17 cellular contexts compared by ENCODE assay signal in the genomic region with DNA sequence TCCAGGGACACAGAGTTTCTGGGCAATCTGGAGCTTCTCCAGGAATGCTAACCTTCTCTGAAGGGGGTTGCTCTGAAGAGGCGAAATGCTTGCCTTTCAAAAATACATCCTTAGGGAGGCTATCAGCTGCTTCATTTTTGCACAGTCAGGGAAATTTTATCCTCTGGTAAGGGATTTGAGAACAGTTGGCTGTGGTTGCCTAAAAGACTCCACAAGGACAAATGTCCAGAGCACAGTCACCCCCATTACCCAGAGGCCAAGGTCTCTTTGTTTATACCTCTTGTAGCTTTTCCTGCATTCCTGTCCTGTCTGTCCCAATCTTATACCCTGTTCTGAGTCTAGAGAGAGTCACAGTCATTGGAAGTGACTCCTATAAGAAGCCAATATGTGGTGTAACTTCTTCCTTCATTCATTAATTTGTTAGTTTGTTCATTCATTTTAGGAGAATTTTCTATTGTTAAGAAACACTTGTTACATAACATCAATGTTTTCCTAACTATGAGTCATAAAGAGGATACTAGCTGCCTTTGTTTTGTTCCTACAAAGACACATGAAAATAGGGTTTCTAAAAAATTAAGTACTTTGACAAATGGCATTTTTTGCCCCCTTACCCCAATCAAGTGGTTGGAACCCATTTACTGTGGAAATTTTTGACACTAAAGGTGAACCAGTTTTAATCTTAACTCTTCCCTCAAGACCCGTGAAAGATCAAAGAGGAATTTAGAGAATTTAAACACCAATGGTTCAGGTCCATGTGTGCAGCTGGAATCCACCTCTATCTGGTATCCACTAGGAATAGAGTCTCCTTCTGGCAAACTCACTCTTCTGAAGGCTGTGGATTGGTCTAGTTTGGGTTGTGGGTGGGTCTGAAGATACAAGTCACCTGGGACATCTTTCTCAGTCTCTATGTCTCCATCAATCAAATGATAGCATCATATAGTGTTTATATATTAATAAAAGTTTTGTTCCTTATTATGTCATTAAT. TPM values are rescaled to one million over a fixed set of nuclear protein-coding genes. Genes with fewer than 3 reads are reported as not detected.
A peak's percentile ranks its signal among the peaks of the same experiment; 100 is the strongest.
DNase-seq lines count a peak whose midpoint lies in the region; ATAC-seq and TF ChIP-seq lines count a peak whose summit lies in the region.
"Had no signal": no experiment of that assay in that cellular context is flagged by ENCODE, and none has a peak within 500 bp of the region (broad histone marks: within the 10 kb centered on the region; RNA-seq: fewer than 3 reads in every experiment).

No MANE protein-coding gene starts in this region.

- no peaks in the 10 kb centered on the region for H3K79me2 ChIP-seq in OCI-LY7 (ENCODE audit: insufficient read depth, low read depth, low read length)

- TF ChIP-seq CTCF in astrocyte of the spinal cord (IDR thresholded peaks at IDR 0.05; ENCODE audit: low read depth, low read length) = no peak
- no peak for TF ChIP-seq CTCF in OCI-LY7 (conservative IDR thresholded peaks at IDR 0.05; ENCODE audit: low read length)

- H3K36me3 ChIP-seq in OCI-LY7 (ENCODE audit: insufficient read depth, low read length) = no peaks in the 10 kb centered on the region
- H3K36me3 ChIP-seq: pancreas had no signal

- in situ Hi-C loops in astrocyte of the spinal cord (cut with HindIII; ENCODE audit: low sequenced_read_pairs) = no loop called here

- peak; percentile 17 for ATAC-seq in left ventricle myocardium superior
- no peak for ATAC-seq in HG02938 (IDR thresholded peaks at IDR 0.05; ENCODE audit: unreplicated experiment)
- no peak for ATAC-seq in GM21528 (IDR thresholded peaks at IDR 0.05; ENCODE audit: low FRiP score, unreplicated experiment)
- ATAC-seq in GM21737 (IDR thresholded peaks at IDR 0.05; ENCODE audit: unreplicated experiment) = no peak
- ATAC-seq: esophagus mucosa, pancreas had no signal

- CTCF ChIA-PET in OCI-LY7 (lab: Charles Lee; ENCODE audit: unreplicated experiment) = no interaction called here

- H3K27ac ChIP-seq in OCI-LY7 (ENCODE audit: low read depth, low read length, poor library complexity, severe bottlenecking) = no peak overlapping the region
- H3K27ac ChIP-seq: pancreas, VCaP had no signal

- no peaks in the 10 kb centered on the region for H3K4me1 ChIP-seq in OCI-LY7 (ENCODE audit: insufficient read depth, low read length, poor library complexity, severe bottlenecking)
- H3K4me1 ChIP-seq: pancreas had no signal

- no peak for DNase-seq in left ventricle myocardium superior
- no peak for DNase-seq in cardiac septum (ENCODE audit: low spot score)
- peak; percentile 59 for DNase-seq in astrocyte of the spinal cord (ENCODE audit: low read depth, low spot score)
- DNase-seq in left kidney (ENCODE audit: low read depth, low spot score) = peak; percentile 10
- no peak for DNase-seq in OCI-LY7 (ENCODE audit: low spot score)
- DNase-seq: activated naive CD4-positive, alpha-beta T cell treated with anti-CD3 and anti-CD28 coated beads, Interleukin-2, amount 50 U/mL, for 16 hours; NCI-H1694; NCI-H82; pancreas; stimulated activated CD8-positive, alpha-beta memory T cell treated with anti-CD3 and anti-CD28 coated beads, Interleukin-4, amount 100 ng/mL, for 48 hours had no signal

- H3K4me2 ChIP-seq in OCI-LY7 (ENCODE audit: low read length) = no peak overlapping the region

- H3K9me2 ChIP-seq in OCI-LY7 (ENCODE audit: insufficient read depth, low read length) = no peaks in the 10 kb centered on the region

- intact Hi-C loops in left ventricle myocardium superior (cut with micrococcal nuclease) = no loop called here
- intact Hi-C loops in cardiac septum (cut with DNase I) = no loop called here
- intact Hi-C loops in OCI-LY7 (cut with micrococcal nuclease; ENCODE audit: unreplicated experiment) = no loop called here

- POLR2A ChIA-PET in OCI-LY7 (lab: Charles Lee) = no interaction called here

- no peaks in the 10 kb centered on the region for H3K9me3 ChIP-seq in OCI-LY7 (ENCODE audit: low read length)
- H3K9me3 ChIP-seq: pancreas had no signal

- H4K20me1 ChIP-seq in OCI-LY7 (ENCODE audit: insufficient read depth, low read length) = no peaks in the 10 kb centered on the region

- H3K4me3 ChIP-seq in astrocyte of the spinal cord (ENCODE audit: low read depth, low read length) = no peak overlapping the region
- no peak overlapping the region for H3K4me3 ChIP-seq in OCI-LY7 (ENCODE audit: low read depth, low read length, poor library complexity, severe bottlenecking)
- H3K4me3 ChIP-seq: pancreas had no signal

- H2AFZ ChIP-seq in OCI-LY7 (ENCODE audit: low read length) = no peak overlapping the region

- no TSS peak for BruUV-seq in OCI-LY7 (replicated peaks; lab: Mats Ljungman, UMichigan)

RNA-seq across cellular contexts. Expression of gene GPR88, which starts 47.1 kb away (rescaled TPM):
- total RNA-seq in left ventricle myocardium superior (not detected), cardiac septum (0.13 TPM), OCI-LY7 (2022) (not detected in 2 replicates)
- total RNA-seq in OCI-LY7 (2014; rRNA removed; shearing (Covaris generic)) = not detected in 2 replicates
- total RNA-seq: esophagus mucosa, mesothelial cell of epicardium, SK-MEL-5 had no signal

Comparison
In these comparisons a context has a peak if more than half of its experiments do, and no peak if none do; other contexts are left out.
1. DNase-seq: peak in astrocyte of the spinal cord (single experiment) and left kidney (single experiment); none in left ventricle myocardium superior (single experiment), cardiac septum (single experiment) and OCI-LY7 (single experiment).